12 cellular contexts compared by ENCODE assay signal in the genomic region with DNA sequence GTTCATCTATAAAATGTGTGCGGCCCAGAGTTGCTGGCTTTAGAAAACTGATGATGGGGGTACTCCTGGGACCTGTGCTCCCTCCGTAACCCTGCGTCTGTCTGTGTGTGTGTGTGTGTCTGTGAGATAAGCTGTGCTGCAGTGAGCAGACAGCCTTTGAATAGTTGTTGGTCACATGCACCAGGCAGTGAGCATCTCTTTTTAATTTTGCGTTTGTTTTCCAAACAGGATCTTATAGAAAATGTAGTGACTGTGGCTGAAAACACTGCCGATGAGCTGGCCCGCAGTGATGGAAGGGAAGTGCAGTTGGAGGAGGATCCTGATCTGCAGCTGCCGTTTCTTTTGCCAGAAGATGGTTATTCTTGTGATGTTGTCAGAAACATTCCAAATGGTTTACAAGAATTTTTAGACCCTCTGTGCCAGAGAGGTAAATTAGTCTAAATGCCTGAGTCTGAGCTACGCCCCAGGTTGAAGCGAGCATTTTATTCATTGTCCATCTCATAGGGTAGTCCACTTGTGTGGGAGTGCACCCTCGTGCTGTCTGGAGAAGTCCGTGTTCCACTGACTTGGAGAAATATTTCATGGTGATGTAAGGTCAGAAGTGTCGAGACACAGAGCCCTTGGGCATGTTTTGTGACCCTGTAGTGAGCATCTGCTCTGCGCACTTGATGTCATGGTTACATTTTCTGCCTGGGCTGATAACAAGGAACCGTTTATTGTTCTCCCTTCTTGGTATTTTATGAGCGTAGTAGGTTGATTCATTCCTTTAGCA.
DNase-seq lines count a peak whose midpoint lies in the region; ATAC-seq and TF ChIP-seq lines count a peak whose summit lies in the region.
"Had no signal": no experiment of that assay in that cellular context is flagged by ENCODE, and none has a peak within 500 bp of the region (broad histone marks: within the 10 kb centered on the region; RNA-seq: fewer than 3 reads in every experiment).

No MANE protein-coding gene starts in this region.

- DNase-seq in activated T-helper 1 cell treated with anti-CD3 and anti-CD28 coated beads, Interleukin-12 subunit alpha, Interleukin-12 subunit beta, Interleukin-2, Interleukin-4 antibody, amounts not matched to agents 30 ng/mL and 10 ng/mL and 1 ng/mL, durations not matched to agents 14 hours and 24 hours and 36 hours (ENCODE audit: low spot score), result no peak
- DNase-seq in esophagus muscularis mucosa (ENCODE audit: extremely low spot score) (peak; percentile 64), omental fat pad (ENCODE audit: low spot score) (no peak), uterus (peak in 1 of 2 donors; percentile 43), NCI-H526 treated with DMSO at 0.1 percent for 48 hours (lab: John Stamatoyannopoulos, UW) (no peak)
- DNase-seq: DMS53, GF-D8, HCEC 1CT, IMR-90 had no signal

- H3K27me3 ChIP-seq in esophagus muscularis mucosa (no peaks in the 10 kb centered on the region), uterus (no peaks in the 10 kb centered on the region)

- TF ChIP-seq CTCF in esophagus muscularis mucosa (IDR thresholded peaks at IDR 0.05), result no peak
- no peak for TF ChIP-seq CTCF in omental fat pad (IDR thresholded peaks at IDR 0.05)
- TF ChIP-seq CTCF in uterus (IDR thresholded peaks at IDR 0.05), result no peak

- H3K9me3 Mint-ChIP-seq in activated T-helper 1 cell treated with anti-CD3 and anti-CD28 coated beads, Interleukin-12 subunit alpha, Interleukin-12 subunit beta, Interleukin-2, Interleukin-4 antibody, amounts not matched to agents 30 ng/mL and 10 ng/mL and 1 ng/mL, durations not matched to agents 14 hours and 24 hours and 36 hours, result no peaks in the 10 kb centered on the region

- H3K27ac ChIP-seq in esophagus muscularis mucosa (replicated peaks in 1 of 4) (no peak overlapping the region), uterus (peak overlapping the region; percentile 55 to 64)
- H3K27ac ChIP-seq: A549 had no signal

- no peaks in the 10 kb centered on the region for H3K4me1 Mint-ChIP-seq in activated T-helper 1 cell treated with anti-CD3 and anti-CD28 coated beads, Interleukin-12 subunit alpha, Interleukin-12 subunit beta, Interleukin-2, Interleukin-4 antibody, amounts not matched to agents 30 ng/mL and 10 ng/mL and 1 ng/mL, durations not matched to agents 14 hours and 24 hours and 36 hours (ENCODE audit: low read depth)

- TF ChIP-seq EP300 in esophagus muscularis mucosa (IDR thresholded peaks at IDR 0.05), result no peak

- H3K9me3 ChIP-seq in esophagus muscularis mucosa (no peaks in the 10 kb centered on the region), uterus (no peaks in the 10 kb centered on the region)
- H3K9me3 ChIP-seq: A549 had no signal

- H3K36me3 ChIP-seq in esophagus muscularis mucosa (peaks cover 43 to 95% (median 76%) of the 10 kb centered on the region in 4 donors), uterus (no peaks in the 10 kb centered on the region)

- H3K27me3 Mint-ChIP-seq in activated T-helper 1 cell treated with anti-CD3 and anti-CD28 coated beads, Interleukin-12 subunit alpha, Interleukin-12 subunit beta, Interleukin-2, Interleukin-4 antibody, amounts not matched to agents 30 ng/mL and 10 ng/mL and 1 ng/mL, durations not matched to agents 14 hours and 24 hours and 36 hours (ENCODE audit: insufficient read depth), result no peaks in the 10 kb centered on the region

- H3K27ac Mint-ChIP-seq in activated T-helper 1 cell treated with anti-CD3 and anti-CD28 coated beads, Interleukin-12 subunit alpha, Interleukin-12 subunit beta, Interleukin-2, Interleukin-4 antibody, amounts not matched to agents 30 ng/mL and 10 ng/mL and 1 ng/mL, durations not matched to agents 14 hours and 24 hours and 36 hours, result peak overlapping the region; percentile 51

- H3K4me1 ChIP-seq in esophagus muscularis mucosa (no peaks in the 10 kb centered on the region), uterus (peaks cover 0 to 5% of the 10 kb centered on the region in 2 donors)
- H3K4me1 ChIP-seq: A549 had no signal

- no peak for TF ChIP-seq POLR2A in esophagus muscularis mucosa (IDR thresholded peaks at IDR 0.05; ENCODE audit: low read depth)
- TF ChIP-seq POLR2A in uterus (IDR thresholded peaks at IDR 0.05), result no peak

- no peak overlapping the region for H3K4me3 ChIP-seq in esophagus muscularis mucosa
- no peak overlapping the region for H3K4me3 ChIP-seq in uterus
- H3K4me3 ChIP-seq: A549 had no signal

- ATAC-seq in omental fat pad (ENCODE audit: low FRiP score), result peak; percentile 44
- no peak for ATAC-seq in GM19452 (IDR thresholded peaks at IDR 0.05; ENCODE audit: unreplicated experiment)
- no peak for ATAC-seq in HG03280 (IDR thresholded peaks at IDR 0.05; ENCODE audit: unreplicated experiment)
- ATAC-seq: A549 had no signal

- intact Hi-C loops in activated T-helper 1 cell treated with anti-CD3 and anti-CD28 coated beads, Interleukin-12 subunit alpha, Interleukin-12 subunit beta, Interleukin-2, Interleukin-4 antibody, amounts not matched to agents 30 ng/mL and 10 ng/mL and 1 ng/mL, durations not matched to agents 14 hours and 24 hours and 36 hours (cut with micrococcal nuclease), result no loop called here
- intact Hi-C loops in esophagus muscularis mucosa (cut with DNase I), result no loop called here
- intact Hi-C loops in uterus (cut with DNase I; ENCODE audit: low total_unique reads), result no loop called here

- H3K36me3 Mint-ChIP-seq in activated T-helper 1 cell treated with anti-CD3 and anti-CD28 coated beads, Interleukin-12 subunit alpha, Interleukin-12 subunit beta, Interleukin-2, Interleukin-4 antibody, amounts not matched to agents 30 ng/mL and 10 ng/mL and 1 ng/mL, durations not matched to agents 14 hours and 24 hours and 36 hours (ENCODE audit: low read depth), result peaks cover 18% of the 10 kb centered on the region

- WGBS in esophagus muscularis mucosa, result 91% methylated on average over 15 of the region's 15 CpGs

- no peak overlapping the region for H3K4me3 Mint-ChIP-seq in activated T-helper 1 cell treated with anti-CD3 and anti-CD28 coated beads, Interleukin-12 subunit alpha, Interleukin-12 subunit beta, Interleukin-2, Interleukin-4 antibody, amounts not matched to agents 30 ng/mL and 10 ng/mL and 1 ng/mL, durations not matched to agents 14 hours and 24 hours and 36 hours

Comparison
In these comparisons a context has a peak if more than half of its experiments do, and no peak if none do; other contexts are left out.
1. H3K27ac ChIP-seq: peak in uterus (2 of 2); none in esophagus muscularis mucosa (0 of 4).